ENCODE assay signal across 1 cellular context in the genomic region with DNA sequence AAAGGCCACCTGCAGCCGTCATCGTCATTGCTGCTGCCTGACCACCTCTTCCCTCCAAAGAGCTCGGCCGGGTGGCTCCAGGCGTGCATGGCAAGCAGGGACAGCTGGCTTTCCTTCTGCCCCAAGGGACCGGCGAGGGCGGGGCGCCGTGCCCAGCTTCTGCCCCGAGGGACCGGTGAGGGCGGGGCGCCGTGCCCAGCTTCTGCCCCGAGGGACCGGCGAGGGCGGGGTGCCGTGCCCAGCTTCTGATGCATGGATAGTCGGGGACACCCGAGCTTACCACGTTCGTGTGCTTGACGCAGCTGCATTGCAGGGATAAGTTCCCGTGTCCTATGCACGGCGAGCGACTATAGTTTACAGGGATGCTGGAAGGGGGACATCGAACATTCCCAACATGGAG.
TF ChIP-seq lines count a peak whose summit lies in the region.

No MANE protein-coding gene starts in this region.

TF ChIP-seq in HepG2, 621 proteins besides CTCF, POLR2A, EP300 and RAD21:
- no peak for TF ChIP-seq THAP11 (CRISPR knock-in tag; IDR thresholded peaks at IDR 0.05)
- no peak for TF ChIP-seq ZNF562 (CRISPR knock-in tag; IDR thresholded peaks at IDR 0.05; ENCODE audit: borderline replicate concordance)
- TF ChIP-seq ZNF713 (CRISPR knock-in tag; IDR thresholded peaks at IDR 0.05), result no peak
- TF ChIP-seq ATRX (CRISPR knock-in tag; IDR thresholded peaks at IDR 0.05; ENCODE audit: borderline replicate concordance), result no peak
- TF ChIP-seq PHB2 (IDR thresholded peaks at IDR 0.05; ENCODE audit: partially characterized antibody), result no peak
- TF ChIP-seq NONO (IDR thresholded peaks at IDR 0.05), result no peak
- TF ChIP-seq NONO (CRISPR knock-in tag; conservative IDR thresholded peaks at IDR 0.05), result no peak
- TF ChIP-seq, protein P1, sequence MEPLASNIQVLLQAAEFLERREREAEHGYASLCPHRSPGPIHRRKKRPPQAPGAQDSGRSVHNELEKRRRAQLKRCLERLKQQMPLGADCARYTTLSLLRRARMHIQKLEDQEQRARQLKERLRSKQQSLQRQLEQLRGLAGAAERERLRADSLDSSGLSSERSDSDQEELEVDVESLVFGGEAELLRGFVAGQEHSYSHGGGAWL (CRISPR knock-in tag; IDR thresholded peaks at IDR 0.05), result no peak
- no peak for TF ChIP-seq ZNF225 (CRISPR knock-in tag; IDR thresholded peaks at IDR 0.05)
- TF ChIP-seq MYC (CRISPR knock-in tag; IDR thresholded peaks at IDR 0.05; ENCODE audit: borderline replicate concordance), result no peak
- no peak for TF ChIP-seq ZNF296 (CRISPR knock-in tag; conservative IDR thresholded peaks at IDR 0.05)
- TF ChIP-seq ZNF616 (CRISPR knock-in tag; IDR thresholded peaks at IDR 0.05; ENCODE audit: low read depth), result no peak
- no peak for TF ChIP-seq ELF1 (CRISPR knock-in tag; IDR thresholded peaks at IDR 0.05)
- no peak for TF ChIP-seq ZNF383 (CRISPR knock-in tag; IDR thresholded peaks at IDR 0.05; ENCODE audit: borderline replicate concordance)
- no peak for TF ChIP-seq ZNF33B (CRISPR knock-in tag; IDR thresholded peaks at IDR 0.05)
- no peak for TF ChIP-seq AGO2 (optimal IDR thresholded peaks at IDR 0.05; ENCODE audit: low read depth, low read length)
- TF ChIP-seq, protein P2, sequence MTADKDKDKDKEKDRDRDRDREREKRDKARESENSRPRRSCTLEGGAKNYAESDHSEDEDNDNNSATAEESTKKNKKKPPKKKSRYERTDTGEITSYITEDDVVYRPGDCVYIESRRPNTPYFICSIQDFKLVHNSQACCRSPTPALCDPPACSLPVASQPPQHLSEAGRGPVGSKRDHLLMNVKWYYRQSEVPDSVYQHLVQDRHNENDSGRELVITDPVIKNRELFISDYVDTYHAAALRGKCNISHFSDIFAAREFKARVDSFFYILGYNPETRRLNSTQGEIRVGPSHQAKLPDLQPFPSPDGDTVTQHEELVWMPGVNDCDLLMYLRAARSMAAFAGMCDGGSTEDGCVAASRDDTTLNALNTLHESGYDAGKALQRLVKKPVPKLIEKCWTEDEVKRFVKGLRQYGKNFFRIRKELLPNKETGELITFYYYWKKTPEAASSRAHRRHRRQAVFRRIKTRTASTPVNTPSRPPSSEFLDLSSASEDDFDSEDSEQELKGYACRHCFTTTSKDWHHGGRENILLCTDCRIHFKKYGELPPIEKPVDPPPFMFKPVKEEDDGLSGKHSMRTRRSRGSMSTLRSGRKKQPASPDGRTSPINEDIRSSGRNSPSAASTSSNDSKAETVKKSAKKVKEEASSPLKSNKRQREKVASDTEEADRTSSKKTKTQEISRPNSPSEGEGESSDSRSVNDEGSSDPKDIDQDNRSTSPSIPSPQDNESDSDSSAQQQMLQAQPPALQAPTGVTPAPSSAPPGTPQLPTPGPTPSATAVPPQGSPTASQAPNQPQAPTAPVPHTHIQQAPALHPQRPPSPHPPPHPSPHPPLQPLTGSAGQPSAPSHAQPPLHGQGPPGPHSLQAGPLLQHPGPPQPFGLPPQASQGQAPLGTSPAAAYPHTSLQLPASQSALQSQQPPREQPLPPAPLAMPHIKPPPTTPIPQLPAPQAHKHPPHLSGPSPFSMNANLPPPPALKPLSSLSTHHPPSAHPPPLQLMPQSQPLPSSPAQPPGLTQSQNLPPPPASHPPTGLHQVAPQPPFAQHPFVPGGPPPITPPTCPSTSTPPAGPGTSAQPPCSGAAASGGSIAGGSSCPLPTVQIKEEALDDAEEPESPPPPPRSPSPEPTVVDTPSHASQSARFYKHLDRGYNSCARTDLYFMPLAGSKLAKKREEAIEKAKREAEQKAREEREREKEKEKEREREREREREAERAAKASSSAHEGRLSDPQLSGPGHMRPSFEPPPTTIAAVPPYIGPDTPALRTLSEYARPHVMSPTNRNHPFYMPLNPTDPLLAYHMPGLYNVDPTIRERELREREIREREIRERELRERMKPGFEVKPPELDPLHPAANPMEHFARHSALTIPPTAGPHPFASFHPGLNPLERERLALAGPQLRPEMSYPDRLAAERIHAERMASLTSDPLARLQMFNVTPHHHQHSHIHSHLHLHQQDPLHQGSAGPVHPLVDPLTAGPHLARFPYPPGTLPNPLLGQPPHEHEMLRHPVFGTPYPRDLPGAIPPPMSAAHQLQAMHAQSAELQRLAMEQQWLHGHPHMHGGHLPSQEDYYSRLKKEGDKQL (CRISPR knock-in tag; IDR thresholded peaks at IDR 0.05; ENCODE audit: low read depth), result no peak
- no peak for TF ChIP-seq ARNT (IDR thresholded peaks at IDR 0.05)
- TF ChIP-seq FOXO1 (CRISPR knock-in tag; IDR thresholded peaks at IDR 0.05), result no peak
- no peak for TF ChIP-seq TCF7 (IDR thresholded peaks at IDR 0.05; ENCODE audit: low read depth)
- TF ChIP-seq SYNCRIP (IDR thresholded peaks at IDR 0.05; ENCODE audit: insufficient read depth, low read depth, low read length), result no peak
